32 cellular contexts compared by ENCODE assay signal in the genomic region with DNA sequence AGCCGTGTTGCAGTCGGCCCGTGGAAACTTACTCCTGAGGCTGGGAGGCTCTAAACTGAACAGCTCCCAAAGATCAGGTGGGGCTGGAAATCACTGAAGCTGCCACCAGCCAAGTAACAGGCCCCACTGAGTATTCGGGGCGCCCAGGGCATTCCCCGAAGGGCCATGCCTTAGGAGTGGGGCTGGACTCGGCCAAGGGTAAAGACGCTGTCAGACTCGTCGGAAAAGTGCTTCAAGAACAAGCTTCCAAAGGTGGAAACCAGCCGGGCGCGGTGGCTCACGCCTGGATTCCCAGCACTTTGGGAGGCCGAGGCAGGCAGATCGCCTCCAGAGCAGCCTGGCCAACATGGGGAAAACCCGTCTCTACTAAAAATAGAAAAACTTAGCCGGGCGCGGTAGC.
"Had no signal": no experiment of that assay in that cellular context is flagged by ENCODE, and none has a peak within 500 bp of the region (broad histone marks: within the 10 kb centered on the region; RNA-seq: fewer than 3 reads in every experiment).

No MANE protein-coding gene starts in this region.

- H3K4me1 ChIP-seq: adrenal gland, body of pancreas, colonic mucosa had no signal

- H3K9me3 Mint-ChIP-seq: dendritic cell treated with granulocyte-macrophage colony-stimulating factor and Interleukin-4, amounts not matched to agents 40 ng/mL and 50 ng/mL, for 4 days had no signal

- H3K27ac Mint-ChIP-seq: activated B cell treated with CpG ODN at 0.5 μM for 24 hours; activated naive CD4-positive, alpha-beta T cell treated with anti-CD3 and anti-CD28 coated beads, Interleukin-2, amount 50 U/mL, for 24 hours; activated naive CD8-positive, alpha-beta T cell treated with anti-CD3 and anti-CD28 coated beads for 36 hours; dendritic cell treated with granulocyte-macrophage colony-stimulating factor and Interleukin-4, amounts not matched to agents 40 ng/mL and 50 ng/mL, for 4 days; T-cell; T-helper 1 cell treated with Interleukin-12 subunit alpha and Interleukin-12 subunit beta and Interleukin-4 antibody, amounts not matched to agents 30 μg/mL and 1 μg/mL, for 36 hours; T-helper 2 cell treated with Interferon-gamma antibody and Interleukin-4, amounts not matched to agents 5 μg/mL and 100 μg/mL, for 36 hours had no signal

- ATAC-seq: activated CD4-positive, CD25-positive, alpha-beta regulatory T cell treated with anti-CD3 and anti-CD28 coated beads, Interleukin-2, amount 50 U/mL, for 24 hours; activated CD8-positive, alpha-beta T cell treated with anti-CD3 and anti-CD28 coated beads for 36 hours; activated naive CD8-positive, alpha-beta T cell treated with anti-CD3 and anti-CD28 coated beads, Interleukin-2, amount 50 U/mL, for 24 hours; activated T-cell treated with anti-CD3 and anti-CD28 coated beads, Interleukin-2, amount 50 U/mL, for 4 hours; activated T-helper 17 cell treated with anti-CD3 and anti-CD28 coated beads, Interleukin-2, amount 50 U/mL, for 72 hours; body of pancreas had no signal

- H3K4me3 Mint-ChIP-seq: activated B cell treated with CpG ODN at 0.5 μM for 24 hours; activated CD8-positive, alpha-beta T cell treated with anti-CD3 and anti-CD28 coated beads for 36 hours; activated naive CD4-positive, alpha-beta T cell treated with anti-CD3 and anti-CD28 coated beads, Interleukin-2, amount 50 U/mL, for 24 hours; activated naive CD8-positive, alpha-beta T cell treated with anti-CD3 and anti-CD28 coated beads for 36 hours; activated naive CD8-positive, alpha-beta T cell treated with anti-CD3 and anti-CD28 coated beads, Interleukin-2, amount 50 U/mL, for 24 hours; activated T-cell treated with anti-CD3 and anti-CD28 coated beads, Interleukin-2, amount 50 U/mL, for 4 hours; activated T-helper 17 cell treated with anti-CD3 and anti-CD28 coated beads, Interleukin-2, amount 50 U/mL, for 72 hours; dendritic cell treated with granulocyte-macrophage colony-stimulating factor and Interleukin-4, amounts not matched to agents 40 ng/mL and 50 ng/mL, for 4 days; T-cell; T-helper 1 cell treated with Interleukin-12 subunit alpha and Interleukin-12 subunit beta and Interleukin-4 antibody, amounts not matched to agents 30 μg/mL and 1 μg/mL, for 36 hours; T-helper 2 cell treated with Interferon-gamma antibody and Interleukin-4, amounts not matched to agents 5 μg/mL and 100 μg/mL, for 36 hours had no signal

- H3K4me3 ChIP-seq: adrenal gland, body of pancreas, colonic mucosa had no signal

- DNase-seq: activated B cell treated with CpG ODN at 0.5 μM for 24 hours; activated CD4-positive, alpha-beta T cell treated with anti-CD3 and anti-CD28 coated beads for 48 hours; activated CD4-positive, alpha-beta T cell treated with anti-CD3 and anti-CD28 coated beads, Interleukin-2, amount 50 U/mL, for 1 hour; activated CD4-positive, alpha-beta T cell treated with anti-CD3 and anti-CD28 coated beads, Interleukin-2, amount 50 U/mL, for 48 hours; activated CD8-positive, alpha-beta memory T cell treated with anti-CD3 and anti-CD28 coated beads for 24 hours; activated CD8-positive, alpha-beta T cell treated with anti-CD3 and anti-CD28 coated beads for 36 hours; activated effector memory CD4-positive, alpha-beta T cell treated with Interleukin-2 at 50 U/mL for 16 hours; activated gamma-delta T cell treated with Interleukin-2 at 50 U/mL for 16 hours; activated naive CD4-positive, alpha-beta T cell treated with Interleukin-2 at 50 U/mL for 16 hours; activated naive CD8-positive, alpha-beta T cell treated with anti-CD3 and anti-CD28 coated beads for 36 hours; activated naive CD8-positive, alpha-beta T cell treated with anti-CD3 and anti-CD28 coated beads, Interleukin-2, amount 50 U/mL, for 24 hours; activated T-cell treated with anti-CD3 and anti-CD28 coated beads, Interleukin-2, amount 50 U/mL, for 4 hours; adrenal gland; amygdala; aorta; body of pancreas; caudate nucleus; cerebellar nuclear complex; colonic mucosa; effector CD4-positive, alpha-beta T cell; foreskin fibroblast; head of caudate nucleus; T-cell; T1000; WERI-Rb-1 had no signal

- H3K4me1 Mint-ChIP-seq: activated B cell treated with CpG ODN at 0.5 μM for 24 hours; activated naive CD8-positive, alpha-beta T cell treated with anti-CD3 and anti-CD28 coated beads for 36 hours; activated naive CD8-positive, alpha-beta T cell treated with anti-CD3 and anti-CD28 coated beads, Interleukin-2, amount 50 U/mL, for 24 hours; activated T-helper 17 cell treated with anti-CD3 and anti-CD28 coated beads, Interleukin-2, amount 50 U/mL, for 72 hours had no signal

- H3K27me3 Mint-ChIP-seq: activated B cell treated with CpG ODN at 0.5 μM for 24 hours; activated CD8-positive, alpha-beta T cell treated with anti-CD3 and anti-CD28 coated beads for 36 hours; activated naive CD4-positive, alpha-beta T cell treated with anti-CD3 and anti-CD28 coated beads, Interleukin-2, amount 50 U/mL, for 24 hours; activated naive CD8-positive, alpha-beta T cell treated with anti-CD3 and anti-CD28 coated beads for 36 hours; activated naive CD8-positive, alpha-beta T cell treated with anti-CD3 and anti-CD28 coated beads, Interleukin-2, amount 50 U/mL, for 24 hours; activated T-helper 17 cell treated with anti-CD3 and anti-CD28 coated beads, Interleukin-2, amount 50 U/mL, for 72 hours; dendritic cell treated with granulocyte-macrophage colony-stimulating factor and Interleukin-4, amounts not matched to agents 40 ng/mL and 50 ng/mL, for 4 days; T-cell had no signal

- H3K9me3 ChIP-seq: adrenal gland, body of pancreas, colonic mucosa had no signal

- H3K27ac ChIP-seq: adrenal gland, body of pancreas, colonic mucosa, epithelial cell of prostate, WERI-Rb-1 had no signal

- H3K27me3 ChIP-seq: adrenal gland, body of pancreas, colonic mucosa had no signal
